ENCODE assay signal across 18 cellular contexts in genomic region chr1:10629816-10630571, GRCh38.
A peak's percentile ranks its signal among the peaks of the same experiment; 100 is the strongest.
DNase-seq lines count a peak whose midpoint lies in the region; ATAC-seq and TF ChIP-seq lines count a peak whose summit lies in the region.
"Had no signal": no experiment of that assay in that cellular context is flagged by ENCODE, and none has a peak within 500 bp of the region (broad histone marks: within the 10 kb centered on the region; RNA-seq: fewer than 3 reads in every experiment).

No MANE protein-coding gene starts in this region.

- H3K9me3 Mint-ChIP-seq in glutamatergic neuron (ENCODE audit: unreplicated experiment): peaks cover 4% of the 10 kb centered on the region
- H3K9me3 Mint-ChIP-seq: nephron had no signal

- no peak overlapping the region for H3K4me3 ChIP-seq in psoas muscle
- no peak overlapping the region for H3K4me3 ChIP-seq in mucosa of descending colon
- H3K4me3 ChIP-seq: suprapubic skin had no signal

- 92 to 94% (median 94%) methylated on average over 35 to 36 of the region's 36 CpGs for WGBS in psoas muscle, 3 donors

- DNase-seq in ELF-1 (ENCODE audit: low read depth, low spot score) (peak; percentile 75), RWPE1 (ENCODE audit: low spot score) (no peak), glutamatergic neuron (peak; percentile 19), psoas muscle (peak; percentile 12 to 41), mucosa of descending colon (no peak), germinal center (ENCODE audit: low spot score) (no peak)
- DNase-seq in stimulated activated CD4-positive, alpha-beta T cell treated with anti-CD3 and anti-CD28 coated beads, Interleukin-12 subunit alpha, Interleukin-12 subunit beta, amount 100 ng/mL, for 4 hours: no peak
- DNase-seq: activated CD4-positive, CD25-positive, alpha-beta regulatory T cell treated with anti-CD3 and anti-CD28 coated beads, Interleukin-2, amount 50 U/mL, for 72 hours; cortex of kidney; DMS153; mesendoderm; NCI-H1436 treated with DMSO at 0.1 percent for 48 hours; stimulated activated CD4-positive, alpha-beta T cell treated with anti-CD3 and anti-CD28 coated beads, Interleukin-1b, Interleukin-23, amount 100 ng/mL, for 48 hours had no signal

- H3K36me3 Mint-ChIP-seq in glutamatergic neuron (ENCODE audit: unreplicated experiment): no peaks in the 10 kb centered on the region

- no peak for ATAC-seq in psoas muscle
- ATAC-seq in mucosa of descending colon: no peak
- ATAC-seq in HG03432 (IDR thresholded peaks at IDR 0.05; ENCODE audit: unreplicated experiment): no peak
- ATAC-seq: T-helper 17 cell had no signal

- peaks cover 13% of the 10 kb centered on the region for H3K4me1 Mint-ChIP-seq in glutamatergic neuron (ENCODE audit: low read depth, unreplicated experiment)
- H3K4me1 Mint-ChIP-seq: T-helper 17 cell had no signal

- H3K36me3 ChIP-seq in psoas muscle (ENCODE audit: insufficient read depth in 1 of 2, low read depth in 1 of 2) (peaks cover 0 to 18% of the 10 kb centered on the region in 2 donors), mucosa of descending colon (ENCODE audit: low read depth) (no peaks in the 10 kb centered on the region)

- H3K9me3 ChIP-seq in psoas muscle: no peaks in the 10 kb centered on the region
- no peaks in the 10 kb centered on the region for H3K9me3 ChIP-seq in mucosa of descending colon
- H3K9me3 ChIP-seq: suprapubic skin had no signal

- TF ChIP-seq CTCF in RWPE1 (conservative IDR thresholded peaks at IDR 0.05; ENCODE audit: low read depth) (no peak), glutamatergic neuron (IDR thresholded peaks at IDR 0.05; ENCODE audit: partially characterized antibody, unreplicated experiment) (no peak), psoas muscle (IDR thresholded peaks at IDR 0.05) (no peak), mucosa of descending colon (IDR thresholded peaks at IDR 0.05) (no peak)

- no peaks in the 10 kb centered on the region for H3K27me3 ChIP-seq in psoas muscle (ENCODE audit: insufficient read depth in 3 of 3, low read length in 2 of 3)
- H3K27me3 ChIP-seq: suprapubic skin had no signal

- intact Hi-C loops in psoas muscle (cut with DNase I): loop anchor here in 1 of 2 donors (5.0 kb wide), 1 partner anchor 88 kb away; no protein-coding TSS in a partner anchor
- intact Hi-C loops in mucosa of descending colon (cut with DNase I, micrococcal nuclease): no loop called here

- CTCF ChIA-PET in RWPE1 (lab: Yijun Ruan, JAX): interaction anchor here (0.6 kb wide), 1 partner anchor 123 kb away, joined by 3 read pairs; no protein-coding TSS in a partner anchor

- H3K27ac ChIP-seq in RWPE1 (peak overlapping the region; percentile 99), psoas muscle (no peak overlapping the region)
- H3K27ac ChIP-seq: epithelial cell of prostate, suprapubic skin had no signal

- H3K4me3 Mint-ChIP-seq in glutamatergic neuron (ENCODE audit: unreplicated experiment): no peak overlapping the region
- H3K4me3 Mint-ChIP-seq: nephron, T-helper 17 cell had no signal

- POLR2A ChIA-PET in RWPE1 (lab: Yijun Ruan, JAX; ENCODE audit: low non-redundant PET): no interaction called here

- H3K4me1 ChIP-seq in psoas muscle (no peaks in the 10 kb centered on the region), mucosa of descending colon (ENCODE audit: low read depth) (no peaks in the 10 kb centered on the region)

- no peak overlapping the region for H3K27ac Mint-ChIP-seq in glutamatergic neuron (ENCODE audit: unreplicated experiment)
- H3K27ac Mint-ChIP-seq: T-helper 17 cell had no signal

- H3K27me3 Mint-ChIP-seq in glutamatergic neuron (ENCODE audit: unreplicated experiment): peaks cover 4% of the 10 kb centered on the region
- H3K27me3 Mint-ChIP-seq: T-helper 17 cell had no signal

Comparison
In these comparisons a context has a peak if more than half of its experiments do, and no peak if none do; other contexts are left out.
1. DNase-seq: peak in ELF-1 (single experiment), glutamatergic neuron (single experiment) and psoas muscle (2 of 2); none in RWPE1 (single experiment), mucosa of descending colon (0 of 3), stimulated activated CD4-positive, alpha-beta T cell treated with anti-CD3 and anti-CD28 coated beads, Interleukin-12 subunit alpha, Interleukin-12 subunit beta, amount 100 ng/mL, for 4 hours (single experiment) and germinal center (single experiment).